In the genomic region with DNA sequence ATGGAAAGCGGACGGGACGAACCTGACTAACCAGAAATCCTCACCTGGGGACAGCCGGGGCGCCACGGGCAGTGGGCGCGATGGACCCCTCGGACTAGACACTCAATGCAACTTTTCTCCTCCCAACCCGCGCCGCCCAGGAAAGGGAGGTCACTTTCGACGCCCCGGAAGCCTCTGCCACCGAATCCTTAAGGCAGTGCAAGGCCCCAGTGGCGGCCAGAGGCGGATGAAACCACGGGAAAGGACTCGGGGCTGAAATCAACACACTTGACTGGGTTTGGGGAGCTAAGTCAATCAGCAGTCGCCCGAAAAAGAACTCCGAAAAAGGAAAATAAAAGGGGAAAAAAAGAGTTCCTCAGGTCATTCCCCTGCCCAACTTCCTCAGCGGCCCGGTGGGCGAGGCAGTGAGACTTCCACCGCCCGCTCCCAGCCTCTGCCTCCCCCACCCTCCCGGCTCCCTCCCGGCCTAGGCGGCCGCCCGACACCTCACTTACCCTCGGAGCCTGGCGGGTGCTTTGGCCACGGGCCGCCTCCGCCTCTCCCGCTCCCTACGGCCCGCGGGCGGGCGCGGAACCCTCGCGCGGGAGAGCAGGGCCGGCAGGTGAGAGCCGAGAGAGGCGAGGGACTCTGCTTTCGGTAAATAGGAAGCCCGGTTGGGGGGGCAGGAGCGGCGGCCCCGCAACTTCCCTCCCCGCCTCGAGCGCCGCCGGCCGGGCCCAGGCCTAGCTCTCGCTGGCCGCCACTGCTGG, we compare ENCODE assay signal across 8 cellular contexts. TPM values are rescaled to one million over a fixed set of nuclear protein-coding genes. Genes with fewer than 3 reads are reported as not detected.
DNase-seq lines count a peak whose midpoint lies in the region; ATAC-seq and TF ChIP-seq lines count a peak whose summit lies in the region.

No MANE protein-coding gene starts in this region.

- H2BK5ac ChIP-seq in trophoblast cell (ENCODE audit: low read depth, low read length, poor library complexity), result peak overlapping the region; percentile 96

- peak in 1 of 6 experiments; percentile 7 for TF ChIP-seq CTCF in Peyer's patch (IDR thresholded peaks at IDR 0.05)

- ATAC-seq in HG03025 (IDR thresholded peaks at IDR 0.05; ENCODE audit: low FRiP score, unreplicated experiment), result peak; percentile 29
- peak; percentile 23 to 35 for ATAC-seq in activated naive CD4-positive, alpha-beta T cell treated with anti-CD3 and anti-CD28 coated beads, Interleukin-2, amount 50 U/mL, for 72 hours
- peak; percentile 34 for ATAC-seq in Right ventricle myocardium inferior
- ATAC-seq in HG03469 (IDR thresholded peaks at IDR 0.05; ENCODE audit: unreplicated experiment), result no peak

- H3K9ac ChIP-seq in trophoblast cell (ENCODE audit: low read length), result peak overlapping the region; percentile 100

- peak overlapping the region; percentile 96 for H4K91ac ChIP-seq in trophoblast cell (ENCODE audit: low read depth, low read length)

- H3K27me3 ChIP-seq in Peyer's patch (no peaks in the 10 kb centered on the region), trophoblast cell (ENCODE audit: insufficient read depth, low read length) (no peaks in the 10 kb centered on the region)

- intact Hi-C loops in Right ventricle myocardium inferior (cut with DNase I), result loop anchor here (5.0 kb wide), 1 partner anchor 66 kb away; no protein-coding TSS in a partner anchor

- H3K79me1 ChIP-seq in trophoblast cell (ENCODE audit: low read length), result peaks cover 14% of the 10 kb centered on the region

- H3K27ac Mint-ChIP-seq in activated naive CD4-positive, alpha-beta T cell treated with anti-CD3 and anti-CD28 coated beads, Interleukin-2, amount 50 U/mL, for 72 hours, result peak overlapping the region; percentile 92 to 99

- H3K27ac ChIP-seq in Peyer's patch (peak overlapping the region; percentile 93 to 99 (median 98)), trophoblast cell (ENCODE audit: low read depth, low read length) (peak overlapping the region; percentile 90)

- peak overlapping the region; percentile 55 for H3K4me2 ChIP-seq in trophoblast cell (ENCODE audit: low read length)

- H3K4ac ChIP-seq in trophoblast cell (ENCODE audit: low read depth, low read length), result peak overlapping the region; percentile 100

- H3K4me1 ChIP-seq in Peyer's patch (peaks cover 0 to 35% (median 11%) of the 10 kb centered on the region in 4 donors), trophoblast cell (ENCODE audit: control insufficient read depth in 1 of 2, insufficient read depth in 2 of 2, low read length in 2 of 2) (peaks cover 0 to 2% of the 10 kb centered on the region in 2 experiments)

- H3K9me3 Mint-ChIP-seq in activated naive CD4-positive, alpha-beta T cell treated with anti-CD3 and anti-CD28 coated beads, Interleukin-2, amount 50 U/mL, for 72 hours, result no peaks in the 10 kb centered on the region

- H2AK5ac ChIP-seq in trophoblast cell (ENCODE audit: low read length), result peak overlapping the region; percentile 97

- H4K8ac ChIP-seq in trophoblast cell (ENCODE audit: low read depth, low read length), result peak overlapping the region; percentile 99

- H2BK12ac ChIP-seq in trophoblast cell (ENCODE audit: low read length), result no peak overlapping the region

- peak overlapping the region; percentile 99 for H3K18ac ChIP-seq in trophoblast cell (ENCODE audit: low read length)

- H3K4me3 ChIP-seq in Peyer's patch, result peak overlapping the region; percentile 97 to 99 (median 98)
- peak overlapping the region; percentile 99 for H3K4me3 ChIP-seq in trophoblast cell (ENCODE audit: low read depth, low read length)

- no CpG with 5 or more reads among the region's 64 CpGs for WGBS in trophoblast cell (ENCODE audit: extremely low coverage, insufficient coverage, insufficient read length)

- H2AFZ ChIP-seq in trophoblast cell (ENCODE audit: insufficient read depth, low read length, poor library complexity), result peak overlapping the region; percentile 79

- H2BK120ac ChIP-seq in trophoblast cell (ENCODE audit: insufficient read depth, low read length, poor library complexity), result peak overlapping the region; percentile 93

- H3K36me3 ChIP-seq in Peyer's patch, result peaks cover 0 to 21% (median 0%) of the 10 kb centered on the region in 3 donors
- H3K36me3 ChIP-seq in trophoblast cell (ENCODE audit: control insufficient read depth in 1 of 2, insufficient read depth in 2 of 2, low read length in 2 of 2), result peaks cover 2 to 4% of the 10 kb centered on the region in 2 experiments

- DNase-seq in AG08395 (ENCODE audit: low spot score) (peak; percentile 76), Peyer's patch (peak; percentile 47 to 79 (median 78)), Right ventricle myocardium inferior (ENCODE audit: missing footprints) (peak; percentile 81), trophoblast cell (peak; percentile 22 to 52)
- peak; percentile 60 to 62 for DNase-seq in activated naive CD4-positive, alpha-beta T cell treated with anti-CD3 and anti-CD28 coated beads, Interleukin-2, amount 50 U/mL, for 72 hours (ENCODE audit: low spot score in 2 of 2)

- H3K14ac ChIP-seq in trophoblast cell (ENCODE audit: low read length), result peak overlapping the region; percentile 98

- peaks cover 17 to 40% of the 10 kb centered on the region in 2 donors for H3K36me3 Mint-ChIP-seq in activated naive CD4-positive, alpha-beta T cell treated with anti-CD3 and anti-CD28 coated beads, Interleukin-2, amount 50 U/mL, for 72 hours

- TF ChIP-seq POLR2A in GM18526 (IDR thresholded peaks at IDR 0.05; ENCODE audit: extremely low read depth, insufficient read length) (peak; percentile 52), Peyer's patch (IDR thresholded peaks at IDR 0.05) (no peak)

- peaks cover 15% of the 10 kb centered on the region for H3K79me2 ChIP-seq in trophoblast cell (ENCODE audit: control insufficient read depth, insufficient read depth, low read length, poor library complexity)

- no peak overlapping the region for H3K23ac ChIP-seq in trophoblast cell (ENCODE audit: low read length)

- peak overlapping the region; percentile 98 for H4K12ac ChIP-seq in trophoblast cell (ENCODE audit: low read depth, low read length)

- H3K9me3 ChIP-seq in Peyer's patch (no peaks in the 10 kb centered on the region), trophoblast cell (ENCODE audit: insufficient read depth, low read depth, low read length) (no peaks in the 10 kb centered on the region)

RNA-seq across cellular contexts. Expression of gene WAPL, which starts 0.5 kb away (rescaled TPM):
- total RNA-seq in Peyer's patch (10 to 100 TPM; 32.4 to 49.5 (median 45.1) TPM), Right ventricle myocardium inferior (21.5 TPM)
- total RNA-seq in activated naive CD4-positive, alpha-beta T cell treated with anti-CD3 and anti-CD28 coated beads, Interleukin-2, amount 50 U/mL, for 72 hours, result 10 to 100 TPM; 46.0 to 46.5 TPM
- 32.1 and 32.8 TPM in 2 replicates for polyA plus RNA-seq in trophoblast cell (2013)
